Comparison of ENCODE assay signal across 9 cellular contexts in genomic region chr22:26479792-26480610, GRCh38. TPM values are rescaled to one million over a fixed set of nuclear protein-coding genes. Genes with fewer than 3 reads are reported as not detected.
DNase-seq lines count a peak whose midpoint lies in the region; ATAC-seq and TF ChIP-seq lines count a peak whose summit lies in the region.
"Had no signal": no experiment of that assay in that cellular context is flagged by ENCODE, and none has a peak within 500 bp of the region (broad histone marks: within the 10 kb centered on the region; RNA-seq: fewer than 3 reads in every experiment).

No MANE protein-coding gene starts in this region.

- 96% methylated on average over 11 of the region's 12 CpGs for WGBS in mammary epithelial cell (ENCODE audit: low coverage, missing lambda C conversion rate)

- H3K9me3 Mint-ChIP-seq in natural killer cell (no peaks in the 10 kb centered on the region), osteocyte (ENCODE audit: unreplicated experiment) (no peaks in the 10 kb centered on the region)

- H3K36me3 Mint-ChIP-seq in natural killer cell (peaks cover 18% of the 10 kb centered on the region), osteocyte (ENCODE audit: unreplicated experiment) (peaks cover 18% of the 10 kb centered on the region)

- no peaks in the 10 kb centered on the region for H3K27me3 ChIP-seq in GM06990 (replicated peaks; ENCODE audit: control insufficient read depth, insufficient read depth, low read length)
- H3K27me3 ChIP-seq in mammary epithelial cell (ENCODE audit: insufficient read depth, low read length), result no peaks in the 10 kb centered on the region

- H3K4me3 Mint-ChIP-seq in natural killer cell (peak overlapping the region; percentile 14), osteocyte (ENCODE audit: unreplicated experiment) (no peak overlapping the region)

- no peak overlapping the region for H3K9ac ChIP-seq in mammary epithelial cell (ENCODE audit: insufficient read depth, low read length)

- H4K20me1 ChIP-seq in mammary epithelial cell (ENCODE audit: insufficient read depth, low read length), result no peaks in the 10 kb centered on the region

- TF ChIP-seq CTCF in GM06990 (IDR thresholded peaks at IDR 0.05; ENCODE audit: insufficient read depth, low read length, poor library complexity, severe bottlenecking) (no peak), mammary epithelial cell (conservative IDR thresholded peaks at IDR 0.05 in 1 of 2, IDR thresholded peaks at IDR 0.05 in 1 of 2; ENCODE audit: extremely low read depth in 1 of 2, insufficient read depth in 1 of 2, low read depth in 1 of 2, low read length in 2 of 2) (no peak), natural killer cell (IDR thresholded peaks at IDR 0.05) (no peak), osteocyte (IDR thresholded peaks at IDR 0.05) (no peak)

- peak overlapping the region; percentile 58 for H2AFZ ChIP-seq in mammary epithelial cell (ENCODE audit: low read depth, low read length)

- peaks cover 58 to 59% of the 10 kb centered on the region in 2 donors for H3K4me1 Mint-ChIP-seq in natural killer cell
- H3K4me1 Mint-ChIP-seq in osteocyte (ENCODE audit: unreplicated experiment), result peaks cover 61% of the 10 kb centered on the region

- peaks cover 74% of the 10 kb centered on the region for H3K79me2 ChIP-seq in mammary epithelial cell (ENCODE audit: insufficient read depth, low read length)

- H3K27me3 Mint-ChIP-seq in natural killer cell (ENCODE audit: low read depth in 2 of 2) (no peaks in the 10 kb centered on the region), osteocyte (ENCODE audit: unreplicated experiment) (no peaks in the 10 kb centered on the region)

- peaks cover 34% of the 10 kb centered on the region for H3K4me1 ChIP-seq in mammary epithelial cell (ENCODE audit: insufficient read depth, low read length)

- DNase-seq in GM06990 (ENCODE audit: extremely low read depth, insufficient read length), result no peak
- peak; percentile 82 for DNase-seq in MV-4-11 (lab: John Stamatoyannopoulos, UW)
- no peak for DNase-seq in mammary epithelial cell
- DNase-seq in natural killer cell, result no peak
- DNase-seq in middle frontal gyrus (ENCODE audit: extremely low spot score, low spot score), result no peak
- DNase-seq in osteocyte (ENCODE audit: extremely low spot score, unreplicated experiment), result no peak
- no peak for DNase-seq in NCI-H2227 treated with DMSO at 0.1 percent for 48 hours (lab: John Stamatoyannopoulos, UW)
- DNase-seq: activated effector memory CD4-positive, alpha-beta T cell treated with anti-CD3 and anti-CD28 coated beads, Interleukin-2, amount 50 U/mL, for 16 hours had no signal

- no peak for ATAC-seq in natural killer cell
- no peak for ATAC-seq in HG02623 (IDR thresholded peaks at IDR 0.05; ENCODE audit: unreplicated experiment)

- H3K4me3 ChIP-seq in GM06990 (replicated peaks; ENCODE audit: low read depth, low read length) (peak overlapping the region; percentile 48), mammary epithelial cell (replicated peaks in 1 of 3; ENCODE audit: insufficient read depth in 1 of 3, low read depth in 2 of 3, low read length in 3 of 3) (no peak overlapping the region)

- H3K9me3 ChIP-seq in mammary epithelial cell (replicated peaks; ENCODE audit: insufficient read depth, low read length), result no peaks in the 10 kb centered on the region

- intact Hi-C loops in mammary epithelial cell (cut with micrococcal nuclease) (no loop called here), natural killer cell (cut with micrococcal nuclease) (no loop called here)

- in situ Hi-C loops in mammary epithelial cell (cut with MboI; ENCODE audit: low sequenced_read_pairs in 2 of 2), result no loop called here

- H3K27ac ChIP-seq in mammary epithelial cell (ENCODE audit: insufficient read depth, low read depth, low read length), result no peak overlapping the region

- CTCF ChIA-PET in mammary epithelial cell (lab: Charles Lee; ENCODE audit: low non-redundant PET), result no interaction called here

- peak overlapping the region; percentile 64 for H3K4me2 ChIP-seq in mammary epithelial cell (ENCODE audit: insufficient read depth, low read depth, low read length)

- no peaks in the 10 kb centered on the region for H3K36me3 ChIP-seq in GM06990 (ENCODE audit: control insufficient read depth, insufficient read depth, low read length)
- peaks cover 11% of the 10 kb centered on the region for H3K36me3 ChIP-seq in mammary epithelial cell (ENCODE audit: insufficient read depth, low read length)

- H3K27ac Mint-ChIP-seq in natural killer cell, result peak overlapping the region; percentile 8 to 21
- no peak overlapping the region for H3K27ac Mint-ChIP-seq in osteocyte (ENCODE audit: unreplicated experiment)

- BruUV-seq in mammary epithelial cell (replicated peaks; lab: Mats Ljungman, UMichigan), result no TSS peak

- dilution Hi-C loops in mammary epithelial cell (cut with HindIII; ENCODE audit: low sequenced_read_pairs), result no loop called here

RNA-seq across cellular contexts. Expression of gene HPS4, which starts 3.6 kb away (rescaled TPM):
- total RNA-seq in mammary epithelial cell, result 10 to 100 TPM; 33.6 to 38.3 TPM
- polyA plus RNA-seq in mammary epithelial cell, result 18.3 TPM
- polyA minus RNA-seq in mammary epithelial cell, result 9.7 TPM
- 10 to 100 TPM; 44.8 to 53.6 (median 50.7) TPM for total RNA-seq in natural killer cell
- 35.8 and 37.1 TPM in 2 replicates for total RNA-seq in osteocyte

RNA-seq across cellular contexts. Expression of gene SRRD, which starts 3.7 kb away (rescaled TPM):
- total RNA-seq in mammary epithelial cell (10 to 100 TPM; 16.3 to 20.8 TPM), natural killer cell (10 to 100 TPM; 18.8 to 21.5 (median 21.4) TPM), osteocyte (20.4 and 21.6 TPM in 2 replicates)
- 20.7 TPM for polyA plus RNA-seq in mammary epithelial cell
- polyA minus RNA-seq in mammary epithelial cell, result 21.7 TPM

RNA-seq across cellular contexts. Expression of gene TFIP11, which starts 32.3 kb away (rescaled TPM):
- total RNA-seq in mammary epithelial cell (10 to 100 TPM; 35.7 to 38.3 TPM), natural killer cell (100 to 1,000 TPM; 108 to 131 (median 124) TPM), osteocyte (32.1 and 39.0 TPM in 2 replicates)
- polyA plus RNA-seq in mammary epithelial cell, result 21.5 TPM
- 61.8 TPM for polyA minus RNA-seq in mammary epithelial cell

RNA-seq across cellular contexts. Expression of gene ASPHD2, which starts 50.9 kb away (rescaled TPM):
- total RNA-seq in mammary epithelial cell (10 to 100 TPM in 1 of 2 donors, 1 to 10 TPM in 1; 6.1 to 16.5 TPM), natural killer cell (1 to 10 TPM; 1.6 to 3.0 (median 1.9) TPM), osteocyte (4.5 and 4.9 TPM in 2 replicates)
- polyA plus RNA-seq in mammary epithelial cell, result 4.1 TPM
- polyA minus RNA-seq in mammary epithelial cell, result 3.9 TPM
